In genomic region chr18:48951448-48952286, GRCh38 we compare ENCODE assay signal across 8 cellular contexts. TPM values are rescaled to one million over a fixed set of nuclear protein-coding genes. Genes with fewer than 3 reads are reported as not detected.
DNase-seq lines count a peak whose midpoint lies in the region; ATAC-seq and TF ChIP-seq lines count a peak whose summit lies in the region.

No MANE protein-coding gene starts in this region.

- peak overlapping the region; percentile 99 for H3K27ac Mint-ChIP-seq in T-helper 17 cell

- H3K4me3 Mint-ChIP-seq in T-helper 17 cell: peak overlapping the region; percentile 95

- peaks cover 44% of the 10 kb centered on the region for H3K4me1 Mint-ChIP-seq in T-helper 17 cell

- DNase-seq in GM13976 (ENCODE audit: low spot score) (peak; percentile 89), NCI-H1436 treated with DMSO at 0.1 percent for 48 hours (lab: John Stamatoyannopoulos, UW) (peak; percentile 56), T-helper 17 cell (peak; percentile 67 to 81 (median 77)), anterior cingulate cortex (lab: John Stamatoyannopoulos, UW) (peak in 54 of 58 donors; percentile 47 to 93 (median 82)), right cardiac atrium (peak; percentile 92 to 97 (median 96)), putamen (ENCODE audit: low spot score) (peak; percentile 85)

- H3K36me3 Mint-ChIP-seq in T-helper 17 cell (ENCODE audit: low read depth): peaks cover 4% of the 10 kb centered on the region

- peak overlapping the region; percentile 86 for H3K4me3 ChIP-seq in right cardiac atrium (ENCODE audit: low read length)

- H3K27me3 ChIP-seq in right cardiac atrium (ENCODE audit: control insufficient read depth, insufficient read depth): no peaks in the 10 kb centered on the region

- H3K9me3 ChIP-seq in T-helper 17 cell (ENCODE audit: control insufficient read depth, low read length, poor library complexity, severe bottlenecking) (no peaks in the 10 kb centered on the region), right cardiac atrium (ENCODE audit: control insufficient read depth, low read length) (no peaks in the 10 kb centered on the region)

- no peaks in the 10 kb centered on the region for H3K27me3 Mint-ChIP-seq in T-helper 17 cell

- H3K27ac ChIP-seq in right cardiac atrium (ENCODE audit: low read length): peak overlapping the region; percentile 95

- peaks cover 13% of the 10 kb centered on the region for H3K4me1 ChIP-seq in right cardiac atrium (ENCODE audit: control insufficient read depth, insufficient read depth, low read length)

- ATAC-seq in HG02763 (IDR thresholded peaks at IDR 0.05; ENCODE audit: unreplicated experiment): peak; percentile 34
- ATAC-seq in T-helper 17 cell: peak; percentile 54
- ATAC-seq in right cardiac atrium: peak; percentile 79 to 82
- no peak for ATAC-seq in HG03378 (IDR thresholded peaks at IDR 0.05; ENCODE audit: unreplicated experiment)

- intact Hi-C loops in right cardiac atrium (cut with DNase I): loop anchor here in 1 of 4 donors (10.0 kb wide), 1 partner anchor 223 kb away; no protein-coding TSS in a partner anchor

- in situ Hi-C loops in GM13976 (cut with MboI; ENCODE audit: low sequenced_read_pairs, unreplicated experiment): no loop called here

- WGBS in right cardiac atrium: under 1% methylated on average over 99 of the region's 106 CpGs

- peak; percentile 5 for TF ChIP-seq CTCF in GM13976 (IDR thresholded peaks at IDR 0.05; ENCODE audit: borderline replicate concordance, control extremely low read depth, extremely low read depth, insufficient read depth, missing control alignments)

RNA-seq across cellular contexts. Expression of gene SMAD7, which starts 0.9 kb away (rescaled TPM):
- total RNA-seq in T-helper 17 cell (100 to 1,000 TPM; 161 to 181 TPM), right cardiac atrium (10 to 100 TPM; 66.3 to 97.6 (median 94.3) TPM)
- 34.8 TPM for polyA plus RNA-seq in right cardiac atrium
